8 cellular contexts compared by ENCODE assay signal in genomic region chr4:75724867-75725724, GRCh38. TPM values are rescaled to one million over a fixed set of nuclear protein-coding genes. Genes with fewer than 3 reads are reported as not detected.
A peak's percentile ranks its signal among the peaks of the same experiment; 100 is the strongest.
DNase-seq lines count a peak whose midpoint lies in the region; ATAC-seq and TF ChIP-seq lines count a peak whose summit lies in the region.

No MANE protein-coding gene starts in this region.

- DNase-seq in COLO829 (ENCODE audit: low spot score) (peak; percentile 51), HL-60 (ENCODE audit: low read depth in 1 of 2, low spot score in 1 of 2) (peak; percentile 41 to 61), RKO (ENCODE audit: low spot score) (peak; percentile 77), glomerular visceral epithelial cell (ENCODE audit: extremely low spot score) (peak; percentile 87), occipital lobe (lab: John Stamatoyannopoulos, UW) (peak; percentile 31), testis (peak; percentile 83)
- DNase-seq in activated naive CD4-positive, alpha-beta T cell treated with anti-CD3 and anti-CD28 coated beads, Interleukin-2, amount 50 U/mL, for 16 hours, result peak; percentile 42

- ATAC-seq in GM19467 (IDR thresholded peaks at IDR 0.05; ENCODE audit: unreplicated experiment), result peak; percentile 45

- H3K9me3 ChIP-seq in testis, result no peaks in the 10 kb centered on the region

- TF ChIP-seq CTCF in HL-60 (IDR thresholded peaks at IDR 0.05; ENCODE audit: insufficient read depth, low read length) (no peak), testis (IDR thresholded peaks at IDR 0.05) (no peak)

- no peak for TF ChIP-seq POLR2A in testis (IDR thresholded peaks at IDR 0.05)

- intact Hi-C loops in testis (cut with DNase I; ENCODE audit: low total_unique reads), result loop anchor here (10.0 kb wide), 1 partner anchor 50 kb away; the partner anchor contains the start of gene G3BP2

- H3K27ac ChIP-seq in HL-60 (replicated peaks) (peak overlapping the region; percentile 80), testis (peak overlapping the region; percentile 96 to 98)

- 1% methylated on average over 23 to 33 of the region's 50 CpGs for WGBS in testis, 2 donors

- no peaks in the 10 kb centered on the region for H3K36me3 ChIP-seq in testis (ENCODE audit: low read depth, missing control alignments)

- H3K4me3 ChIP-seq in HL-60 (replicated peaks; ENCODE audit: insufficient read depth, low read length), result peak overlapping the region; percentile 98
- H3K4me3 ChIP-seq in testis, result peak overlapping the region; percentile 73 to 88

- H3K27me3 ChIP-seq in HL-60 (ENCODE audit: insufficient read depth, poor library complexity, severe bottlenecking) (no peaks in the 10 kb centered on the region), testis (no peaks in the 10 kb centered on the region)

- H3K4me1 ChIP-seq in testis, result peaks cover 32% of the 10 kb centered on the region

RNA-seq across cellular contexts. Expression of gene USO1, which starts 0.7 kb away (rescaled TPM):
- total RNA-seq in occipital lobe (56.6 TPM), testis (10 to 100 TPM; 57.5 to 64.6 TPM)
- polyA plus RNA-seq in testis (ENCODE audit: insufficient read depth, low read depth, low replicate concordance), result 53.3 TPM

RNA-seq across cellular contexts. Expression of gene G3BP2, which starts 51.9 kb away (rescaled TPM):
- total RNA-seq in occipital lobe (395 TPM), testis (100 to 1,000 TPM; 102 to 105 TPM)
- 134 TPM for polyA plus RNA-seq in testis (ENCODE audit: insufficient read depth, low read depth, low replicate concordance)

Comparison
In these comparisons a context has a peak if more than half of its experiments do, and no peak if none do; other contexts are left out.
1. Peak in every context shown above with its lines: DNase-seq, ATAC-seq, H3K4me3 ChIP-seq and H3K27ac ChIP-seq.
2. DNase-seq: peak in every context shown above with its lines; median percentile 87 in glomerular visceral epithelial cell; 83 in testis; 77 in RKO; 51 in COLO829; 51 in HL-60; 42 in activated naive CD4-positive, alpha-beta T cell treated with anti-CD3 and anti-CD28 coated beads, Interleukin-2, amount 50 U/mL, for 16 hours; 31 in occipital lobe.